ENCODE assay signal across 2 cellular contexts in genomic region chr9:12740845-12741244, GRCh38.
TF ChIP-seq lines count a peak whose summit lies in the region.

No MANE protein-coding gene starts in this region.

TF ChIP-seq in HEK293, 187 proteins besides CTCF, POLR2A, EP300 and RAD21:
- TF ChIP-seq KLF7 (tag by site-specific recombination; IDR thresholded peaks at IDR 0.05; ENCODE audit: borderline replicate concordance) (no peak), ZNF549 (tag by site-specific recombination; IDR thresholded peaks at IDR 0.05) (no peak), ZNF518A (tag by site-specific recombination; conservative IDR thresholded peaks at IDR 0.05; ENCODE audit: low read depth) (no peak), ZFHX2 (tag by site-specific recombination; conservative IDR thresholded peaks at IDR 0.05) (peak; percentile 59), ZNF280C (tag by site-specific recombination; IDR thresholded peaks at IDR 0.05) (no peak), ZNF555 (tag by site-specific recombination; conservative IDR thresholded peaks at IDR 0.05) (no peak), ZNF514 (tag by site-specific recombination; IDR thresholded peaks at IDR 0.05) (no peak), ZNF223 (tag by site-specific recombination; IDR thresholded peaks at IDR 0.05) (no peak), ZNF600 (tag by site-specific recombination; IDR thresholded peaks at IDR 0.05) (no peak), ZNF544 (tag by site-specific recombination; IDR thresholded peaks at IDR 0.05) (no peak), ZNF24 (tag by site-specific recombination; IDR thresholded peaks at IDR 0.05) (no peak), HOXC10 (CRISPR knock-in tag; IDR thresholded peaks at IDR 0.05) (no peak), ZXDB (tag by site-specific recombination; IDR thresholded peaks at IDR 0.05) (no peak), ZNF366 (tag by site-specific recombination; conservative IDR thresholded peaks at IDR 0.05) (no peak), EGR2 (tag by site-specific recombination; IDR thresholded peaks at IDR 0.05; ENCODE audit: low read depth) (0 out of 2 replicates have a peak, but pooled peaks have one; percentile 27), ZNF677 (tag by site-specific recombination; IDR thresholded peaks at IDR 0.05) (no peak), ZNF18 (tag by site-specific recombination; IDR thresholded peaks at IDR 0.05) (no peak)

TF ChIP-seq in GM12878, 131 proteins besides CTCF, POLR2A, EP300 and RAD21:
- TF ChIP-seq EGR1 (IDR thresholded peaks at IDR 0.05; ENCODE audit: borderline replicate concordance in 1 of 2, low read depth in 2 of 2, low read length in 2 of 2) (peak in 1 of 2 experiments; percentile 33; a peak in 1 of 3 replicates), IKZF1 (conservative IDR thresholded peaks at IDR 0.05) (no peak)
